ENCODE assay signal across 8 cellular contexts in genomic region chr1:27360159-27361043, GRCh38. TPM values are rescaled to one million over a fixed set of nuclear protein-coding genes. Genes with fewer than 3 reads are reported as not detected.
DNase-seq lines count a peak whose midpoint lies in the region; ATAC-seq and TF ChIP-seq lines count a peak whose summit lies in the region.
"Had no signal": no experiment of that assay in that cellular context is flagged by ENCODE, and none has a peak within 500 bp of the region (broad histone marks: within the 10 kb centered on the region; RNA-seq: fewer than 3 reads in every experiment).

No MANE protein-coding gene starts in this region.

- H4K20me1 ChIP-seq in GM23338 (replicated peaks; ENCODE audit: insufficient read depth), result no peaks in the 10 kb centered on the region

- H3K27ac Mint-ChIP-seq in GM23338 (no peak overlapping the region), nephron (no peak overlapping the region)
- no peak overlapping the region for H3K27ac Mint-ChIP-seq in activated naive CD8-positive, alpha-beta T cell

- no peaks in the 10 kb centered on the region for H3K36me3 ChIP-seq in GM23338 (ENCODE audit: insufficient read depth)
- H3K36me3 ChIP-seq: ovary had no signal

- H3K4me1 Mint-ChIP-seq in GM23338 (peaks cover 29% of the 10 kb centered on the region), nephron (peaks cover 17% of the 10 kb centered on the region)
- peaks cover 48% of the 10 kb centered on the region for H3K4me1 Mint-ChIP-seq in activated naive CD8-positive, alpha-beta T cell (ENCODE audit: low read depth)

- H3F3A ChIP-seq in GM23338 (replicated peaks; ENCODE audit: low read depth), result 0 out of 2 replicates have a peak, but pooled peaks cover 8% of the 10 kb centered on the region

- H3K27me3 Mint-ChIP-seq in GM23338 (ENCODE audit: insufficient read depth, low read depth, poor library complexity), result peaks cover 46% of the 10 kb centered on the region
- no peaks in the 10 kb centered on the region for H3K27me3 Mint-ChIP-seq in activated naive CD8-positive, alpha-beta T cell
- H3K27me3 Mint-ChIP-seq in nephron (ENCODE audit: low read depth), result peaks cover 30% of the 10 kb centered on the region

- H3K36me3 Mint-ChIP-seq in GM23338 (ENCODE audit: low read depth) (peaks cover 5% of the 10 kb centered on the region; the same call in 1 of the 3 replicates), nephron (ENCODE audit: low read depth) (peaks cover 8% of the 10 kb centered on the region)
- no peaks in the 10 kb centered on the region for H3K36me3 Mint-ChIP-seq in activated naive CD8-positive, alpha-beta T cell

- no peaks in the 10 kb centered on the region for H3K79me2 ChIP-seq in GM23338 (replicated peaks; ENCODE audit: insufficient read depth)

- no peaks in the 10 kb centered on the region for H3K9me2 ChIP-seq in GM23338 (ENCODE audit: insufficient read depth)

- H3K27me3 ChIP-seq in GM23338 (ENCODE audit: insufficient read depth), result peaks cover 47% of the 10 kb centered on the region
- H3K27me3 ChIP-seq: ovary had no signal

- no peak overlapping the region for H3K27ac ChIP-seq in GM23338 (ENCODE audit: low read depth)
- H3K27ac ChIP-seq: ovary had no signal

- H3K4me1 ChIP-seq in GM23338 (ENCODE audit: insufficient read depth), result peaks cover 20% of the 10 kb centered on the region

- peak; percentile 72 for DNase-seq in GM23338 (ENCODE audit: low spot score)
- DNase-seq: GF-D8, ovary had no signal

- H3K4me2 ChIP-seq in GM23338, result peak overlapping the region; percentile 94

- H3K4me3 Mint-ChIP-seq in GM23338 (peak overlapping the region; percentile 74), nephron (peak overlapping the region; percentile 7 to 66 (median 50))
- H3K4me3 Mint-ChIP-seq in activated naive CD8-positive, alpha-beta T cell, result peak overlapping the region; percentile 77

- peak overlapping the region; percentile 97 for H2AFZ ChIP-seq in GM23338

- peak overlapping the region; percentile 88 for H3K4me3 ChIP-seq in GM23338
- H3K4me3 ChIP-seq: ovary had no signal

- TF ChIP-seq CTCF in GM23338 (conservative IDR thresholded peaks at IDR 0.05; ENCODE audit: low read depth in 2 of 2) (no peak), nephron (IDR thresholded peaks at IDR 0.05; ENCODE audit: unreplicated experiment in 3 of 3) (no peak)

- ATAC-seq in GM23338 (peak; percentile 41), GM19467 (IDR thresholded peaks at IDR 0.05; ENCODE audit: unreplicated experiment) (no peak), GM19328 (IDR thresholded peaks at IDR 0.05; ENCODE audit: unreplicated experiment) (no peak), HG03025 (IDR thresholded peaks at IDR 0.05; ENCODE audit: low FRiP score, unreplicated experiment) (no peak)

- H3K9me3 Mint-ChIP-seq in GM23338 (no peaks in the 10 kb centered on the region), nephron (no peaks in the 10 kb centered on the region)
- H3K9me3 Mint-ChIP-seq in activated naive CD8-positive, alpha-beta T cell (ENCODE audit: low read depth), result no peaks in the 10 kb centered on the region

TF ChIP-seq in GM23338, 12 proteins besides CTCF, POLR2A, EP300 and RAD21 (continues in another document):
- TF ChIP-seq JUNB (IDR thresholded peaks at IDR 0.05; ENCODE audit: unreplicated experiment), result no peak
- no peak for TF ChIP-seq STAT1 (IDR thresholded peaks at IDR 0.05; ENCODE audit: unreplicated experiment)
- peak; percentile 57 for TF ChIP-seq POLR2AphosphoS5 (IDR thresholded peaks at IDR 0.05; ENCODE audit: low read depth)
- no peak for TF ChIP-seq CREB1 (CRISPR knock-in tag; IDR thresholded peaks at IDR 0.05; ENCODE audit: low read depth)
- TF ChIP-seq EZH2 (IDR thresholded peaks at IDR 0.05; ENCODE audit: low read depth, unreplicated experiment), result peak; percentile 22
- TF ChIP-seq ZNF462 (CRISPR knock-in tag; IDR thresholded peaks at IDR 0.05), result no peak
- TF ChIP-seq NANOG (IDR thresholded peaks at IDR 0.05; ENCODE audit: borderline replicate concordance), result no peak
- no peak for TF ChIP-seq ZNF114 (CRISPR knock-in tag; IDR thresholded peaks at IDR 0.05)
- TF ChIP-seq ZNF331 (CRISPR knock-in tag; IDR thresholded peaks at IDR 0.05; ENCODE audit: low read depth), result no peak

RNA-seq across cellular contexts. Expression of gene MAP3K6, which starts 6.4 kb away (rescaled TPM):
- 10.6 and 14.9 TPM in 2 replicates for total RNA-seq in GM23338 (2014; rRNA removed; shearing (Covaris generic))
- 7.4 and 8.2 TPM in 2 replicates for polyA plus RNA-seq in GM23338 (2016; fragmentation: Nextera tagmentation; extraction: Ambion mirVana)

RNA-seq across cellular contexts. Expression of gene FCN3, which starts 14.2 kb away (rescaled TPM):
- 0.49 TPM in 1 of 2 replicates, not detected in the other for total RNA-seq in GM23338 (2014; rRNA removed; shearing (Covaris generic))
- 0.66 TPM in 1 of 2 replicates, not detected in the other for polyA plus RNA-seq in GM23338 (2016; fragmentation: Nextera tagmentation; extraction: Ambion mirVana)

RNA-seq across cellular contexts. Expression of gene SYTL1, which starts 18.6 kb away (rescaled TPM):
- 4.9 and 5.4 TPM in 2 replicates for total RNA-seq in GM23338 (2014; rRNA removed; shearing (Covaris generic))
- 12.0 and 12.3 TPM in 2 replicates for polyA plus RNA-seq in GM23338 (2016; fragmentation: Nextera tagmentation; extraction: Ambion mirVana)

RNA-seq across cellular contexts. Expression of gene CD164L2, which starts 22.7 kb away (rescaled TPM):
- total RNA-seq in GM23338 (2014; rRNA removed; shearing (Covaris generic)), result 1.2 and 2.8 TPM in 2 replicates
- 2.0 and 2.4 TPM in 2 replicates for polyA plus RNA-seq in GM23338 (2016; fragmentation: Nextera tagmentation; extraction: Ambion mirVana)

RNA-seq across cellular contexts. Expression of gene GPR3, which starts 32.0 kb away (rescaled TPM):
- 6.6 and 9.1 TPM in 2 replicates for total RNA-seq in GM23338 (2014; rRNA removed; shearing (Covaris generic))
- polyA plus RNA-seq in GM23338 (2016; fragmentation: Nextera tagmentation; extraction: Ambion mirVana), result 5.8 and 5.9 TPM in 2 replicates
